19 cellular contexts compared by ENCODE assay signal in the genomic region with DNA sequence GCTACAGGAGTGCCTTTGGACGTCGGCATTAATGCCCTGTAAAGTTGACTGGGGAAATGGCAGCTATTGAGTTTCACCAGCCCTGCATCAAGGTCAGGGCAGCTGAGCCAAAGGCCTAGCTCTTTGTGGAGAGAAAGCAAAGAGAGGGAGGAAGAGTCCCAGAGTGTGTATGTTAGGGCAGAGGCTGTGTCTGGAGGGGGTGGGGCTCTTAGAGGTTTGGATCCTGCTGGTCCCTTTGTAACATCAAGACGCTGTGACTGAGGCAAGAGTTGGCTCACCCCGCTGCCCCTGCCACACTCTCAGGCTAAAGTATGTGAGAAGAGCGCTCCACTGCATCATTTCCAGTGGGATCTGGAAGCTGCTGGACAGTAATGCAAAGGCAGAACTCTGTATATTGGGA. TPM values are rescaled to one million over a fixed set of nuclear protein-coding genes. Genes with fewer than 3 reads are reported as not detected.
A peak's percentile ranks its signal among the peaks of the same experiment; 100 is the strongest.
DNase-seq lines count a peak whose midpoint lies in the region; ATAC-seq, FAIRE-seq and TF ChIP-seq lines count a peak whose summit lies in the region.
"Had no signal": no experiment of that assay in that cellular context is flagged by ENCODE, and none has a peak within 500 bp of the region (broad histone marks: within the 10 kb centered on the region; RNA-seq: fewer than 3 reads in every experiment).

No MANE protein-coding gene starts in this region.

- no peak for ATAC-seq in body of pancreas
- peak in 6 of 8 donors; percentile 15 to 32 (median 20) for ATAC-seq in heart right ventricle
- peak in 3 of 4 donors; percentile 31 to 39 (median 31) for ATAC-seq in pancreas
- ATAC-seq in upper lobe of right lung = no peak
- ATAC-seq: A549 had no signal

- TF ChIP-seq CTCF in body of pancreas (IDR thresholded peaks at IDR 0.05) = no peak
- no peak for TF ChIP-seq CTCF in heart right ventricle (IDR thresholded peaks at IDR 0.05)
- TF ChIP-seq CTCF in pancreas (IDR thresholded peaks at IDR 0.05) = no peak
- TF ChIP-seq CTCF in upper lobe of right lung (IDR thresholded peaks at IDR 0.05) = no peak
- TF ChIP-seq CTCF in endothelial cell (IDR thresholded peaks at IDR 0.05; ENCODE audit: unreplicated experiment) = no peak

- H3K36me3 Mint-ChIP-seq in endothelial cell (ENCODE audit: low read depth, unreplicated experiment) = no peaks in the 10 kb centered on the region
- H3K36me3 Mint-ChIP-seq in CD8-positive, alpha-beta memory T cell = no peaks in the 10 kb centered on the region

- H3K9me3 ChIP-seq in body of pancreas (no peaks in the 10 kb centered on the region), heart right ventricle (peaks cover 0 to 7% (median 0%) of the 10 kb centered on the region in 11 donors), pancreas (no peaks in the 10 kb centered on the region), upper lobe of right lung (no peaks in the 10 kb centered on the region)
- no peaks in the 10 kb centered on the region for H3K9me3 ChIP-seq in CD8-positive, alpha-beta memory T cell (ENCODE audit: low read length)
- H3K9me3 ChIP-seq: A549 had no signal

- CTCF ChIA-PET in CD8-positive, alpha-beta memory T cell (lab: Charles Lee) = no interaction called here

- POLR2A ChIA-PET in CD8-positive, alpha-beta memory T cell (lab: Charles Lee) = no interaction called here

- H3K4me3 ChIP-seq in body of pancreas (no peak overlapping the region), heart right ventricle (no peak overlapping the region), pancreas (no peak overlapping the region), upper lobe of right lung (no peak overlapping the region)
- H3K4me3 ChIP-seq in CD8-positive, alpha-beta memory T cell (ENCODE audit: low read length) = no peak overlapping the region
- H3K4me3 ChIP-seq: A549 had no signal

- TF ChIP-seq POLR2A in body of pancreas (IDR thresholded peaks at IDR 0.05) = no peak

- H3K27ac ChIP-seq in body of pancreas = peak overlapping the region; percentile 59 to 73 (median 64)
- peak overlapping the region in 8 of 10 donors; percentile 31 to 51 (median 46) for H3K27ac ChIP-seq in heart right ventricle
- peak overlapping the region; percentile 16 to 65 (median 32) for H3K27ac ChIP-seq in pancreas
- no peak overlapping the region for H3K27ac ChIP-seq in upper lobe of right lung
- H3K27ac ChIP-seq in CD8-positive, alpha-beta memory T cell (ENCODE audit: low read depth, low read length) = no peak overlapping the region
- H3K27ac ChIP-seq: A549, KMS-11 had no signal

- 62 to 78% methylated on average over 5 of the region's 5 CpGs for WGBS in body of pancreas, 2 donors
- WGBS in heart right ventricle, 2 donors = 60 to 63% methylated on average over 5 of the region's 5 CpGs
- WGBS in pancreas, 2 donors = 70 to 74% methylated on average over 5 of the region's 5 CpGs

- H3K27me3 ChIP-seq in body of pancreas = no peaks in the 10 kb centered on the region
- no peaks in the 10 kb centered on the region for H3K27me3 ChIP-seq in heart right ventricle
- H3K27me3 ChIP-seq in pancreas = no peaks in the 10 kb centered on the region
- H3K27me3 ChIP-seq in upper lobe of right lung = no peaks in the 10 kb centered on the region
- H3K27me3 ChIP-seq in CD8-positive, alpha-beta memory T cell (ENCODE audit: insufficient read depth, low read length, poor library complexity, severe bottlenecking) = no peaks in the 10 kb centered on the region

- H3K36me3 ChIP-seq in body of pancreas (replicated peaks in 1 of 2; ENCODE audit: insufficient read depth in 1 of 2, low read depth in 2 of 2) (no peaks in the 10 kb centered on the region), heart right ventricle (peaks cover 0 to 26% (median 0%) of the 10 kb centered on the region in 9 donors), pancreas (no peaks in the 10 kb centered on the region), upper lobe of right lung (no peaks in the 10 kb centered on the region)
- H3K36me3 ChIP-seq in CD8-positive, alpha-beta memory T cell (ENCODE audit: insufficient read depth, low read length) = no peaks in the 10 kb centered on the region

- DNase-seq in body of pancreas (peak in 1 of 4 donors; percentile 23), heart right ventricle (no peak), pancreas (no peak), upper lobe of right lung (peak; percentile 15), endothelial cell (ENCODE audit: low spot score) (no peak)
- DNase-seq in stimulated activated CD4-positive, alpha-beta T cell treated with anti-CD3 and anti-CD28 coated beads, Interleukin-2, amount 100 ng/mL, for 24 hours = no peak
- no peak for DNase-seq in CD8-positive, alpha-beta memory T cell
- DNase-seq: C1 segment of cervical spinal cord, COR-L47, DMS153, NCI-H1436, NCI-H2029 treated with DMSO at 0.1 percent for 48 hours, NCI-H2171 treated with DMSO at 0.1 percent for 48 hours, NCI-H748 treated with DMSO at 0.1 percent for 48 hours, RPMI8226 had no signal

- no peaks in the 10 kb centered on the region for H3K4me1 Mint-ChIP-seq in endothelial cell (ENCODE audit: unreplicated experiment)
- no peaks in the 10 kb centered on the region for H3K4me1 Mint-ChIP-seq in CD8-positive, alpha-beta memory T cell

- H3K4me3 Mint-ChIP-seq in endothelial cell (ENCODE audit: unreplicated experiment) = no peak overlapping the region
- H3K4me3 Mint-ChIP-seq in CD8-positive, alpha-beta memory T cell = no peak overlapping the region

- H3K9me3 Mint-ChIP-seq in endothelial cell (ENCODE audit: unreplicated experiment) = no peaks in the 10 kb centered on the region
- peaks cover 0 to 2% (median 0%) of the 10 kb centered on the region in 5 donors for H3K9me3 Mint-ChIP-seq in CD8-positive, alpha-beta memory T cell

- FAIRE-seq in pancreas (lab: Jason Lieb, UNC) = no peak
- FAIRE-seq: A549, GM12892, H1 had no signal

- no peak overlapping the region for H3K27ac Mint-ChIP-seq in endothelial cell (ENCODE audit: unreplicated experiment)
- H3K27ac Mint-ChIP-seq in CD8-positive, alpha-beta memory T cell = no peak overlapping the region

- intact Hi-C loops in body of pancreas (cut with DNase I) = no loop called here
- intact Hi-C loops in heart right ventricle (cut with DNase I) = loop anchor here in 1 of 10 donors (2.0 kb wide), 1 partner anchor 21 kb away; no protein-coding TSS in a partner anchor
- intact Hi-C loops in pancreas (cut with DNase I) = no loop called here
- intact Hi-C loops in upper lobe of right lung (cut with DNase I) = no loop called here

- H3K4me1 ChIP-seq in body of pancreas = peaks cover 23% of the 10 kb centered on the region
- H3K4me1 ChIP-seq in heart right ventricle = peaks cover 6 to 56% (median 33%) of the 10 kb centered on the region in 9 donors
- peaks cover 0 to 9% (median 0%) of the 10 kb centered on the region in 3 donors for H3K4me1 ChIP-seq in pancreas
- H3K4me1 ChIP-seq in upper lobe of right lung = no peaks in the 10 kb centered on the region
- H3K4me1 ChIP-seq in CD8-positive, alpha-beta memory T cell (ENCODE audit: insufficient read depth, low read length) = no peaks in the 10 kb centered on the region
- H3K4me1 ChIP-seq: A549 had no signal

- H3K27me3 Mint-ChIP-seq in endothelial cell (ENCODE audit: unreplicated experiment) = peaks cover 2% of the 10 kb centered on the region
- peaks cover 10 to 20% of the 10 kb centered on the region in 2 donors for H3K27me3 Mint-ChIP-seq in CD8-positive, alpha-beta memory T cell

RNA-seq across cellular contexts. Expression of gene TMOD1, which starts 34.3 kb away (rescaled TPM):
- 10 to 100 TPM in 1 of 2 donors, 1 to 10 TPM in 1; 9.2 to 16.1 TPM for total RNA-seq in body of pancreas
- total RNA-seq in heart right ventricle = 100 to 1,000 TPM; 164 to 203 (median 181) TPM
- 10 to 100 TPM; 83.7 to 89.1 TPM for polyA plus RNA-seq in heart right ventricle
- total RNA-seq in pancreas = 10 to 100 TPM in 4 of 6 donors, 1 to 10 TPM in 2; 8.4 to 17.0 (median 11.7) TPM
- 10 to 100 TPM; 12.2 to 28.7 TPM for polyA plus RNA-seq in pancreas
- 11.3 TPM for total RNA-seq in upper lobe of right lung
- 0.41 TPM for total RNA-seq in endothelial cell (ENCODE audit: unreplicated experiment)
- 1 to 10 TPM; 1.2 to 1.5 TPM for total RNA-seq in CD8-positive, alpha-beta memory T cell
- 1.3 TPM for polyA plus RNA-seq in CD8-positive, alpha-beta memory T cell

Comparison
In these comparisons a context has a peak if more than half of its experiments do, and no peak if none do; other contexts are left out.
1. ATAC-seq: peak in heart right ventricle (6 of 8) and pancreas (3 of 4); none in body of pancreas (single experiment) and upper lobe of right lung (single experiment).
2. H3K27ac ChIP-seq: peak in body of pancreas (4 of 4), heart right ventricle (8 of 10) and pancreas (4 of 4); none in upper lobe of right lung (single experiment) and CD8-positive, alpha-beta memory T cell (single experiment).
3. RNA of gene TMOD1, which starts 34.3 kb away (total RNA-seq): 164 to 203 TPM in heart right ventricle; 9.2 to 16.1 TPM in body of pancreas, 8.4 to 17.0 TPM in pancreas, 11.3 TPM in upper lobe of right lung (single experiment), 1.2 to 1.5 TPM in CD8-positive, alpha-beta memory T cell and 0.41 TPM in endothelial cell (single experiment); every median in the first group is over 4 times any median in the second.